ENCODE assay signal across 21 cellular contexts in the genomic region with DNA sequence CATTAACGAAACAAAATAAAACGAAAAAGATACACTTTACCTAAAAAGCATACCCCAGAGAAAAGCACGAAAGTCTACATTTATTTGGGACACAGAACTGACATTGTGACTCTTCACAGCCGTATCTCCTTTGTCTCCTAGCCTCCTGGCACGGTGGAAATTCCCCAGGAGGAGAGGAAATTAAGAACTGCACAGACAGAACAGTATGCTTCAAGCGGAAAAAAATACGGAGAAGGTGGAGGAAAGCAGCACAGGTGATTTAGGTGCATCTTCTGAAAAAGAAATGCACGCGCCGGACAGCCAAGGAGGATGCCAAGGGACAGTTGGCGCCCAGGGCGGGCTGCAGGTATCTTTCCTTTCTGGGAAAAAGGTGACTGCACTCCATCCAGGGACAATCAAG. TPM values are rescaled to one million over a fixed set of nuclear protein-coding genes. Genes with fewer than 3 reads are reported as not detected.
DNase-seq lines count a peak whose midpoint lies in the region; TF ChIP-seq lines count a peak whose summit lies in the region.
"Had no signal": no experiment of that assay in that cellular context is flagged by ENCODE, and none has a peak within 500 bp of the region (broad histone marks: within the 10 kb centered on the region; RNA-seq: fewer than 3 reads in every experiment).

No MANE protein-coding gene starts in this region.

- peak overlapping the region; percentile 17 for H3K27ac Mint-ChIP-seq in progenitor cell of endocrine pancreas
- H3K27ac Mint-ChIP-seq: IgD-negative memory B cell, T-cell had no signal

- H3K4me1 Mint-ChIP-seq in progenitor cell of endocrine pancreas (ENCODE audit: low read depth): peaks cover 13% of the 10 kb centered on the region
- H3K4me1 Mint-ChIP-seq: IgD-negative memory B cell, T-cell had no signal

- no peaks in the 10 kb centered on the region for H3K9me3 Mint-ChIP-seq in progenitor cell of endocrine pancreas (ENCODE audit: low read depth)
- H3K9me3 Mint-ChIP-seq: CD4-positive, CD25-positive, alpha-beta regulatory T cell; IgD-negative memory B cell; T-cell had no signal

- peaks cover 10% of the 10 kb centered on the region for H3K36me3 Mint-ChIP-seq in progenitor cell of endocrine pancreas (ENCODE audit: insufficient read depth)

- H3K4me3 Mint-ChIP-seq in progenitor cell of endocrine pancreas (ENCODE audit: low read depth): no peak overlapping the region
- H3K4me3 Mint-ChIP-seq: CD4-positive, CD25-positive, alpha-beta regulatory T cell; IgD-negative memory B cell; T-cell had no signal

- TF ChIP-seq CTCF in progenitor cell of endocrine pancreas (IDR thresholded peaks at IDR 0.05; ENCODE audit: unreplicated experiment): no peak

- in situ Hi-C loops in G401 (cut with HindIII; ENCODE audit: low sequenced_read_pairs): no loop called here

- peak; percentile 54 for DNase-seq in NCI-H1105 treated with DMSO at 0.1 percent for 48 hours (lab: John Stamatoyannopoulos, UW)
- no peak for DNase-seq in NCI-H1105 (lab: John Stamatoyannopoulos, UW)
- DNase-seq in G401 (ENCODE audit: low spot score): peak; percentile 90
- peak; percentile 87 for DNase-seq in cerebellar cortex (ENCODE audit: low spot score)
- no peak for DNase-seq in progenitor cell of endocrine pancreas (ENCODE audit: low spot score, unreplicated experiment)
- DNase-seq in NCI-H82 (lab: John Stamatoyannopoulos, UW): no peak
- no peak for DNase-seq in NCI-H345 (lab: John Stamatoyannopoulos, UW)
- no peak for DNase-seq in SIG-M5 treated with dmso at 0.1 percent for 504 hours (lab: John Stamatoyannopoulos, UW; ENCODE audit: unreplicated experiment)
- DNase-seq: CD4-positive, CD25-positive, alpha-beta regulatory T cell; EL; GF-D8; MM.1S; NCI-H1048; NCI-H1930; NCI-H2107; NCI-H226; T-cell had no signal

- no peaks in the 10 kb centered on the region for H3K27me3 Mint-ChIP-seq in progenitor cell of endocrine pancreas
- H3K27me3 Mint-ChIP-seq: CD4-positive, CD25-positive, alpha-beta regulatory T cell; IgD-negative memory B cell; T-cell had no signal

RNA-seq across cellular contexts. Expression of gene DDX31, which starts 32.0 kb away (rescaled TPM):
- 17.6 and 21.9 TPM in 2 replicates for total RNA-seq in G401 (2014; rRNA removed; shearing (Covaris generic))
- total RNA-seq in progenitor cell of endocrine pancreas: 16.7 and 19.1 TPM in 2 replicates

RNA-seq across cellular contexts. Expression of gene GTF3C4, which starts 32.5 kb away (rescaled TPM):
- total RNA-seq in G401 (2014; rRNA removed; shearing (Covaris generic)): 21.2 and 24.5 TPM in 2 replicates
- 26.8 TPM in 2 replicates for total RNA-seq in progenitor cell of endocrine pancreas

RNA-seq across cellular contexts. Expression of gene BARHL1, which starts 55.4 kb away (rescaled TPM):
- total RNA-seq in G401 (2014; rRNA removed; shearing (Covaris generic)): not detected in 2 replicates
- not detected in 2 replicates for total RNA-seq in progenitor cell of endocrine pancreas
- total RNA-seq: A172; CD4-positive, CD25-positive, alpha-beta regulatory T cell; H1; SJSA1; T-cell had no signal

Comparison
In these comparisons a context has a peak if more than half of its experiments do, and no peak if none do; other contexts are left out.
1. DNase-seq: peak in NCI-H1105 treated with DMSO at 0.1 percent for 48 hours (single experiment), G401 (single experiment) and cerebellar cortex (single experiment); none in NCI-H1105 (single experiment), progenitor cell of endocrine pancreas (single experiment), NCI-H82 (single experiment), NCI-H345 (single experiment) and SIG-M5 treated with dmso at 0.1 percent for 504 hours (single experiment).